In genomic region chr12:8904665-8905064, GRCh38 we compare ENCODE assay signal across 19 cellular contexts.
"Had no signal": no experiment of that assay in that cellular context is flagged by ENCODE, and none has a peak within 500 bp of the region (broad histone marks: within the 10 kb centered on the region; RNA-seq: fewer than 3 reads in every experiment).

No MANE protein-coding gene starts in this region.

- H3K4me3 Mint-ChIP-seq: activated T-helper 1 cell treated with anti-CD3 and anti-CD28 coated beads, Interleukin-12 subunit alpha, Interleukin-12 subunit beta, Interleukin-2, Interleukin-4 antibody, amounts not matched to agents 30 ng/mL and 10 ng/mL and 1 ng/mL, durations not matched to agents 14 hours and 24 hours and 36 hours; dendritic cell treated with granulocyte-macrophage colony-stimulating factor and Interleukin-4, amounts not matched to agents 40 ng/mL and 50 ng/mL, for 4 days; neural crest cell had no signal

- DNase-seq: activated CD4-positive, alpha-beta T cell treated with anti-CD3 and anti-CD28 coated beads, Interleukin-2, amount 50 U/mL, for 4 hours; activated gamma-delta T cell treated with Interleukin-2 at 50 U/mL for 16 hours; activated T-cell treated with anti-CD3 and anti-CD28 coated beads for 4 hours; adrenal gland; effector CD8-positive, alpha-beta T cell; retina; stimulated activated CD4-positive, alpha-beta T cell treated with anti-CD3 and anti-CD28 coated beads, Interleukin-12 subunit alpha, Interleukin-12 subunit beta, amount 100 ng/mL, for 4 hours; stimulated activated CD4-positive, alpha-beta T cell treated with anti-CD3 and anti-CD28 coated beads, Interleukin-1b, Interleukin-23, amount 100 ng/mL, for 48 hours; stimulated activated CD8-positive, alpha-beta memory T cell treated with anti-CD3 and anti-CD28 coated beads, Interleukin-4, amount 100 ng/mL, for 48 hours; stimulated activated naive CD4-positive, alpha-beta T cell treated with Interleukin-2 at 50 U/mL for 16 hours; T-helper 1 cell; T-helper 9 cell; thyroid gland had no signal

- H3K4me1 ChIP-seq: adrenal gland, thyroid gland had no signal

- H3K4me3 ChIP-seq: adrenal gland, thyroid gland had no signal

- H3K36me3 Mint-ChIP-seq: activated naive CD4-positive, alpha-beta T cell treated with anti-CD3 and anti-CD28 coated beads, Interleukin-2, amount 50 U/mL, for 72 hours had no signal

- H3K27me3 ChIP-seq: adrenal gland, esophagus muscularis mucosa, thyroid gland had no signal

- H3K27ac ChIP-seq: adrenal gland, thyroid gland had no signal

- H3K36me3 ChIP-seq: adrenal gland, esophagus muscularis mucosa, thyroid gland had no signal

- H3K9me3 ChIP-seq: adrenal gland, esophagus muscularis mucosa, thyroid gland had no signal

- ATAC-seq: activated CD4-positive, CD25-positive, alpha-beta regulatory T cell treated with anti-CD3 and anti-CD28 coated beads, Interleukin-2, amount 50 U/mL, for 24 hours; activated naive CD4-positive, alpha-beta T cell treated with anti-CD3 and anti-CD28 coated beads, Interleukin-2, amount 50 U/mL, for 72 hours had no signal

- H3K27ac Mint-ChIP-seq: activated naive CD4-positive, alpha-beta T cell treated with anti-CD3 and anti-CD28 coated beads, Interleukin-2, amount 50 U/mL, for 72 hours; activated T-helper 1 cell treated with anti-CD3 and anti-CD28 coated beads, Interleukin-12 subunit alpha, Interleukin-12 subunit beta, Interleukin-2, Interleukin-4 antibody, amounts not matched to agents 30 ng/mL and 10 ng/mL and 1 ng/mL, durations not matched to agents 14 hours and 24 hours and 36 hours; dendritic cell treated with granulocyte-macrophage colony-stimulating factor and Interleukin-4, amounts not matched to agents 40 ng/mL and 50 ng/mL, for 4 days had no signal

- H3K9me3 Mint-ChIP-seq: activated naive CD4-positive, alpha-beta T cell treated with anti-CD3 and anti-CD28 coated beads, Interleukin-2, amount 50 U/mL, for 72 hours; activated T-helper 1 cell treated with anti-CD3 and anti-CD28 coated beads, Interleukin-12 subunit alpha, Interleukin-12 subunit beta, Interleukin-2, Interleukin-4 antibody, amounts not matched to agents 30 ng/mL and 10 ng/mL and 1 ng/mL, durations not matched to agents 14 hours and 24 hours and 36 hours; neural crest cell had no signal
